ENCODE assay signal across 34 cellular contexts in the genomic region with DNA sequence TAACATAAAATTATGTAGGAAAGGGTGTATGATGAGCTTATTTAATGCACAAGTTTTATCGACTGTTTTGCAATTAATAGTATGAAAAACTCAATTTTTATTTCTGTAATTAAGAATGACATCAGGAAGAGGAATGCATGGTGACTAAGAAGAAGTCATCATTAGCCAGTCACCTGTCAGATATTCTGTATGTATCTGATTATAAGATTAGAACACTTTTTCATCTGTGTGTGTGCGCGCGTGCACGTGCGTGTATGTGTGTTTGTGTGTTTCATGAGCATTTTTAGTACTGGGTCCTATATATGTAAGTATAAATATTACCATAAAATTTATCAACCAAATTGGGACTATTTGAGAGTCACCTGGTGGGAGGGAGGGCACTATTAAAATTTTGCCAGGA.
"Had no signal": no experiment of that assay in that cellular context is flagged by ENCODE, and none has a peak within 500 bp of the region (broad histone marks: within the 10 kb centered on the region; RNA-seq: fewer than 3 reads in every experiment).

No MANE protein-coding gene starts in this region.

- H3K36me3 ChIP-seq: adrenal gland had no signal

- H3K9me3 Mint-ChIP-seq: activated B cell treated with CpG ODN at 0.5 μM for 24 hours; activated CD4-positive, alpha-beta memory T cell treated with anti-CD3 and anti-CD28 coated beads for 36 hours; activated CD4-positive, alpha-beta T cell treated with anti-CD3 and anti-CD28 coated beads, Interleukin-2, amount 10 ng/mL, durations not matched to agents 24 days and 14 days; activated naive CD4-positive, alpha-beta T cell treated with anti-CD3 and anti-CD28 coated beads for 36 hours; activated naive CD4-positive, alpha-beta T cell treated with anti-CD3 and anti-CD28 coated beads, Interleukin-2, amount 50 U/mL, for 72 hours; activated naive CD8-positive, alpha-beta T cell treated with anti-CD3 and anti-CD28 coated beads for 36 hours; activated T-cell treated with anti-CD3 and anti-CD28 coated beads, Interleukin-2, amount 50 U/mL, for 4 hours; activated T-cell treated with anti-CD3 and anti-CD28 coated beads, Interleukin-2, amount 50 U/mL, for 72 hours; activated T-helper 1 cell treated with anti-CD3 and anti-CD28 coated beads, Interleukin-12 subunit alpha, Interleukin-12 subunit beta, Interleukin-2, Interleukin-4 antibody, amounts not matched to agents 30 ng/mL and 10 ng/mL and 1 ng/mL, durations not matched to agents 14 hours and 24 hours and 36 hours; activated T-helper 17 cell treated with anti-CD3 and anti-CD28 coated beads, Interleukin-2, amount 50 U/mL, for 72 hours; brain; T-helper 1 cell treated with Interleukin-12 subunit alpha and Interleukin-12 subunit beta and Interleukin-4 antibody, amounts not matched to agents 30 μg/mL and 1 μg/mL, for 36 hours; T-helper 2 cell treated with Interferon-gamma antibody and Interleukin-4, amounts not matched to agents 5 μg/mL and 100 μg/mL, for 36 hours had no signal

- H3K4me1 Mint-ChIP-seq: activated B cell treated with CpG ODN at 0.5 μM for 24 hours; activated CD4-positive, alpha-beta T cell treated with anti-CD3 and anti-CD28 coated beads, Interleukin-2, amount 10 ng/mL, durations not matched to agents 24 days and 14 days; activated naive CD8-positive, alpha-beta T cell treated with anti-CD3 and anti-CD28 coated beads for 36 hours; activated T-helper 17 cell treated with anti-CD3 and anti-CD28 coated beads, Interleukin-2, amount 50 U/mL, for 72 hours had no signal

- FAIRE-seq: TTC549 had no signal

- H3K27me3 ChIP-seq: adrenal gland had no signal

- H3K4me3 Mint-ChIP-seq: activated B cell treated with CpG ODN at 0.5 μM for 24 hours; activated CD4-positive, alpha-beta memory T cell treated with anti-CD3 and anti-CD28 coated beads for 36 hours; activated CD4-positive, alpha-beta T cell treated with anti-CD3 and anti-CD28 coated beads, Interleukin-2, amount 10 ng/mL, durations not matched to agents 24 days and 14 days; activated CD8-positive, alpha-beta T cell treated with anti-CD3 and anti-CD28 coated beads for 36 hours; activated naive CD4-positive, alpha-beta T cell treated with anti-CD3 and anti-CD28 coated beads for 36 hours; activated naive CD8-positive, alpha-beta T cell treated with anti-CD3 and anti-CD28 coated beads for 36 hours; activated T-cell treated with anti-CD3 and anti-CD28 coated beads, Interleukin-2, amount 50 U/mL, for 4 hours; activated T-cell treated with anti-CD3 and anti-CD28 coated beads, Interleukin-2, amount 50 U/mL, for 72 hours; activated T-helper 1 cell treated with anti-CD3 and anti-CD28 coated beads, Interleukin-12 subunit alpha, Interleukin-12 subunit beta, Interleukin-2, Interleukin-4 antibody, amounts not matched to agents 30 ng/mL and 10 ng/mL and 1 ng/mL, durations not matched to agents 14 hours and 24 hours and 36 hours; activated T-helper 17 cell treated with anti-CD3 and anti-CD28 coated beads, Interleukin-2, amount 50 U/mL, for 72 hours; brain; T-helper 1 cell treated with Interleukin-12 subunit alpha and Interleukin-12 subunit beta and Interleukin-4 antibody, amounts not matched to agents 30 μg/mL and 1 μg/mL, for 36 hours; T-helper 2 cell treated with Interferon-gamma antibody and Interleukin-4, amounts not matched to agents 5 μg/mL and 100 μg/mL, for 36 hours had no signal

- H3K27ac Mint-ChIP-seq: activated B cell treated with CpG ODN at 0.5 μM for 24 hours; activated CD4-positive, alpha-beta memory T cell treated with anti-CD3 and anti-CD28 coated beads for 36 hours; activated CD4-positive, alpha-beta T cell treated with anti-CD3 and anti-CD28 coated beads, Interleukin-2, amount 10 ng/mL, durations not matched to agents 24 days and 14 days; activated CD8-positive, alpha-beta T cell treated with anti-CD3 and anti-CD28 coated beads for 36 hours; activated naive CD4-positive, alpha-beta T cell treated with anti-CD3 and anti-CD28 coated beads for 36 hours; activated naive CD4-positive, alpha-beta T cell treated with anti-CD3 and anti-CD28 coated beads, Interleukin-2, amount 50 U/mL, for 72 hours; activated naive CD8-positive, alpha-beta T cell treated with anti-CD3 and anti-CD28 coated beads for 36 hours; activated T-cell treated with anti-CD3 and anti-CD28 coated beads, Interleukin-2, amount 50 U/mL, for 72 hours; activated T-helper 1 cell treated with anti-CD3 and anti-CD28 coated beads, Interleukin-12 subunit alpha, Interleukin-12 subunit beta, Interleukin-2, Interleukin-4 antibody, amounts not matched to agents 30 ng/mL and 10 ng/mL and 1 ng/mL, durations not matched to agents 14 hours and 24 hours and 36 hours; activated T-helper 17 cell treated with anti-CD3 and anti-CD28 coated beads, Interleukin-2, amount 50 U/mL, for 72 hours; T-helper 1 cell treated with Interleukin-12 subunit alpha and Interleukin-12 subunit beta and Interleukin-4 antibody, amounts not matched to agents 30 μg/mL and 1 μg/mL, for 36 hours; T-helper 2 cell treated with Interferon-gamma antibody and Interleukin-4, amounts not matched to agents 5 μg/mL and 100 μg/mL, for 36 hours had no signal

- H3K27me3 Mint-ChIP-seq: activated CD4-positive, alpha-beta memory T cell treated with anti-CD3 and anti-CD28 coated beads for 36 hours; activated CD8-positive, alpha-beta T cell treated with anti-CD3 and anti-CD28 coated beads for 36 hours; activated naive CD8-positive, alpha-beta T cell treated with anti-CD3 and anti-CD28 coated beads for 36 hours had no signal

- H3K4me3 ChIP-seq: adrenal gland had no signal

- ATAC-seq: activated CD8-positive, alpha-beta T cell treated with anti-CD3 and anti-CD28 coated beads for 36 hours; activated naive CD4-positive, alpha-beta T cell treated with anti-CD3 and anti-CD28 coated beads, Interleukin-2, amount 50 U/mL, for 72 hours; activated T-cell treated with anti-CD3 and anti-CD28 coated beads, Interleukin-2, amount 50 U/mL, for 4 hours; activated T-cell treated with anti-CD3 and anti-CD28 coated beads, Interleukin-2, amount 50 U/mL, for 72 hours; activated T-helper 17 cell treated with anti-CD3 and anti-CD28 coated beads, Interleukin-2, amount 50 U/mL, for 72 hours had no signal

- H3K27ac ChIP-seq: adrenal gland, VCaP had no signal

- H3K36me3 Mint-ChIP-seq: activated CD4-positive, alpha-beta memory T cell treated with anti-CD3 and anti-CD28 coated beads for 36 hours; activated naive CD4-positive, alpha-beta T cell treated with anti-CD3 and anti-CD28 coated beads, Interleukin-2, amount 50 U/mL, for 72 hours; activated naive CD8-positive, alpha-beta T cell treated with anti-CD3 and anti-CD28 coated beads for 36 hours; brain had no signal

- H3K9me3 ChIP-seq: adrenal gland had no signal

- DNase-seq: activated B cell treated with CpG ODN at 0.5 μM for 24 hours; activated CD4-positive, alpha-beta memory T cell treated with anti-CD3 and anti-CD28 coated beads for 36 hours; activated CD4-positive, alpha-beta T cell treated with anti-CD3 and anti-CD28 coated beads for 4 hours; activated CD4-positive, alpha-beta T cell treated with anti-CD3 and anti-CD28 coated beads, Interleukin-2, amount 10 ng/mL, durations not matched to agents 24 days and 14 days; activated CD4-positive, alpha-beta T cell treated with anti-CD3 and anti-CD28 coated beads, Interleukin-2, amount 50 U/mL, for 1 hour; activated CD4-positive, alpha-beta T cell treated with anti-CD3 and anti-CD28 coated beads, Interleukin-2, amount 50 U/mL, for 4 hours; activated CD4-positive, CD25-positive, alpha-beta regulatory T cell treated with anti-CD3 and anti-CD28 coated beads, Interleukin-2, amount 50 U/mL, for 72 hours; activated CD8-positive, alpha-beta memory T cell treated with anti-CD3 and anti-CD28 coated beads, Interleukin-2, amount 50 U/mL, for 4 hours; activated CD8-positive, alpha-beta T cell treated with anti-CD3 and anti-CD28 coated beads for 36 hours; activated effector memory CD4-positive, alpha-beta T cell treated with anti-CD3 and anti-CD28 coated beads, Interleukin-2, amount 50 U/mL, for 16 hours; activated gamma-delta T cell treated with Interleukin-2 at 50 U/mL for 16 hours; activated naive CD4-positive, alpha-beta T cell; activated naive CD4-positive, alpha-beta T cell treated with anti-CD3 and anti-CD28 coated beads for 36 hours; activated naive CD4-positive, alpha-beta T cell treated with anti-CD3 and anti-CD28 coated beads, Interleukin-2, amount 50 U/mL, for 16 hours; activated naive CD8-positive, alpha-beta T cell treated with anti-CD3 and anti-CD28 coated beads for 36 hours; activated T-cell treated with anti-CD3 and anti-CD28 coated beads for 4 hours; activated T-cell treated with anti-CD3 and anti-CD28 coated beads, Interleukin-2, amount 50 U/mL, for 1 hour; activated T-cell treated with anti-CD3 and anti-CD28 coated beads, Interleukin-2, amount 50 U/mL, for 4 hours; activated T-cell treated with anti-CD3 and anti-CD28 coated beads, Interleukin-2, amount 50 U/mL, for 72 hours; amniotic stem cell; aorta; central memory CD4-positive, alpha-beta T cell; T-helper 1 cell; T-helper 2 cell; T-helper 9 cell had no signal
